ENCODE assay signal across 8 cellular contexts in the genomic region with DNA sequence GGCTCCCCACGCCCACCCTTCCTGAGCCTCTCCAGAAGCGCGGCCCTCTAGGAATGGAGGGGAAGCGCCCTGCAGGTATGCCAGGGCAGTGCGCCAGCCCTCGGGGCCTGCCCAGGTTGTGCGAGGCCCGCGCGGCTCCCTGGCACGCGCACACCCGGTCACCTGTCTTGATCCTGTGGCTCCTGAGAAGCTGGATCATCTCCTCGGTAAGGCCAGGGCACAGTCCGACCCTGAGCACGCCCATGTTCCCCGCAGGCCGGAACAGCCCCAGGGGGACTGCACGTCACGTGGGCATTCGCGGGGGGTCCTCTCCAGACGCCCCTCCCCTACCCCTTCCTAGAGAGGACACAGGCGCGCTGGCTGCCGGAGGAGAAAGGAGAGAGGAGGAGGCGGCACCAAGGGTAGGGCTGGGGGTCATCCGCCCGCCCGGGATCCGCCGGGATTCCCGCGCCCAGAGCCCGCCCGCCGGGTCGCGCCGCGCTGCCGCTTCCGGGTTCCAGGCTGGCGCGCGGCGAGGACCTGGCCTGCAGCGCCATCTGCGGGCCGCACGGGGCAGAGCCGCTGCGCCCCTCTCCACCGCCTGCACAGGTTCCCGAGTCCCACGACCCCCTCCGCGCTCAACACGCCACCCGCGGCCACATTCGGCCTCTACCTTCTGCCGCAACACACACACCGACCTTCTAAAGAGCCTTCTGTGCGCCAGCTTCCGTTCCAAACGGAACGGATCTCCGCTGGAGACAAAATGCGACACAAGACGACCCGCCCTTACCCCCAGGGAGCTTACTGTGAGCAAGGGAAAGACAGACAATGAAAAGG. TPM values are rescaled to one million over a fixed set of nuclear protein-coding genes. Genes with fewer than 3 reads are reported as not detected.
DNase-seq lines count a peak whose midpoint lies in the region; TF ChIP-seq lines count a peak whose summit lies in the region.

A gene (minus strand): TSS at position 491 of the 816 bp plus-strand sequence. CDS start 247 bp downstream, at position 244.

- POLR2A ChIA-PET in SK-N-SH (lab: Yijun Ruan, JAX) = interaction anchor here (1.0 to 1.1 kb wide), 2 partner anchors 22 kb away, joined by 3 read pairs; a partner anchor contains a TSS

- H3K9me3 ChIP-seq in SK-N-SH = no peaks in the 10 kb centered on the region

- H3K9me2 ChIP-seq in SK-N-SH = no peaks in the 10 kb centered on the region

- TF ChIP-seq EP300 in SK-N-SH (IDR thresholded peaks at IDR 0.05; ENCODE audit: borderline replicate concordance in 1 of 2, low read depth in 1 of 2, low read length in 1 of 2) = no peak

- peaks cover 3% of the 10 kb centered on the region for H3F3A ChIP-seq in SK-N-SH (replicated peaks; ENCODE audit: insufficient read depth)

- H3K27ac ChIP-seq in SK-N-SH (ENCODE audit: low read depth in 2 of 2, low read length in 1 of 2) (peak within 1 kb of the TSS; percentile 17 to 48; a peak in 1 of 4 replicates), temporal lobe (ENCODE audit: low read depth, low read length) (peak within 1 kb of the TSS; percentile 8)

- H3K4me2 ChIP-seq in SK-N-SH = peak within 1 kb of the TSS; percentile 78

- peaks cover 9% of the 10 kb centered on the region for H3K27me3 Mint-ChIP-seq in activated naive CD4-positive, alpha-beta T cell treated with anti-CD3 and anti-CD28 coated beads, Interleukin-2, amount 10 ng/mL, durations not matched to agents 7 days and 5 days

- H3K9ac ChIP-seq in SK-N-SH = peak within 1 kb of the TSS; percentile 73

- 4% methylated on average over 25 of the region's 72 CpGs for WGBS in SK-N-SH (ENCODE audit: low lambda C conversion rate)

- peak; percentile 94 for DNase-seq in ELF-1 (ENCODE audit: low read depth, low spot score)
- peak; percentile 60 for DNase-seq in HCEC 1CT
- peak; percentile 56 for DNase-seq in MV-4-11 (lab: John Stamatoyannopoulos, UW)
- DNase-seq in SK-N-SH = peak; percentile 95
- DNase-seq in activated naive CD4-positive, alpha-beta T cell treated with anti-CD3 and anti-CD28 coated beads, Interleukin-2, amount 10 ng/mL, durations not matched to agents 7 days and 5 days = peak; percentile 85
- DNase-seq in glomerular endothelial cell (ENCODE audit: extremely low read depth, low read depth, low spot score) = no peak
- DNase-seq in occipital lobe (lab: John Stamatoyannopoulos, UW) = peak; percentile 58

- peak within 1 kb of the TSS; percentile 96 for H2AFZ ChIP-seq in SK-N-SH (ENCODE audit: low read depth)

- peak; percentile 81 for TF ChIP-seq RAD21 in SK-N-SH (IDR thresholded peaks at IDR 0.05; ENCODE audit: low read length)

- no peaks in the 10 kb centered on the region for H3K9me3 Mint-ChIP-seq in activated naive CD4-positive, alpha-beta T cell treated with anti-CD3 and anti-CD28 coated beads, Interleukin-2, amount 10 ng/mL, durations not matched to agents 7 days and 5 days

- H3K27ac Mint-ChIP-seq in activated naive CD4-positive, alpha-beta T cell treated with anti-CD3 and anti-CD28 coated beads, Interleukin-2, amount 10 ng/mL, durations not matched to agents 7 days and 5 days = peak within 1 kb of the TSS; percentile 91

- peak within 1 kb of the TSS; percentile 73 to 78 for H3K4me3 ChIP-seq in SK-N-SH (ENCODE audit: low read depth in 2 of 2, low read length in 1 of 2)

- TF ChIP-seq CTCF in SK-N-SH (IDR thresholded peaks at IDR 0.05) = peak; percentile 86

- peaks cover 0 to 16% of the 10 kb centered on the region in 2 experiments; a peak in 1 of 4 replicates for H3K4me1 ChIP-seq in SK-N-SH (ENCODE audit: control insufficient read depth in 1 of 2, insufficient read depth in 2 of 2, low read depth in 1 of 2, low read length in 1 of 2)

- no peaks in the 10 kb centered on the region for H4K20me1 ChIP-seq in SK-N-SH (ENCODE audit: insufficient read depth)

- peaks cover 31% of the 10 kb centered on the region for H3K79me2 ChIP-seq in SK-N-SH (ENCODE audit: insufficient read depth)

- peaks cover 37% of the 10 kb centered on the region for H3K4me1 Mint-ChIP-seq in activated naive CD4-positive, alpha-beta T cell treated with anti-CD3 and anti-CD28 coated beads, Interleukin-2, amount 10 ng/mL, durations not matched to agents 7 days and 5 days

- H3K36me3 Mint-ChIP-seq in activated naive CD4-positive, alpha-beta T cell treated with anti-CD3 and anti-CD28 coated beads, Interleukin-2, amount 10 ng/mL, durations not matched to agents 7 days and 5 days = peaks cover 22% of the 10 kb centered on the region

- H3K36me3 ChIP-seq in SK-N-SH (replicated peaks in 1 of 2; ENCODE audit: control insufficient read depth in 1 of 2, insufficient read depth in 2 of 2, low read length in 1 of 2) = no peaks in the 10 kb centered on the region

- H3K4me3 Mint-ChIP-seq in activated naive CD4-positive, alpha-beta T cell treated with anti-CD3 and anti-CD28 coated beads, Interleukin-2, amount 10 ng/mL, durations not matched to agents 7 days and 5 days = peak within 1 kb of the TSS; percentile 90

- CTCF ChIA-PET in SK-N-SH (lab: Yijun Ruan, JAX) = interaction anchor here (0.6 to 4.0 kb wide), 49 partner anchors 9 to 919 kb away, joined by 3 to 32 read pairs (median 4); a partner anchor contains a TSS
- CTCF ChIA-PET in activated naive CD4-positive, alpha-beta T cell treated with anti-CD3 and anti-CD28 coated beads, Interleukin-2, amount 10 ng/mL, durations not matched to agents 7 days and 5 days (lab: Charles Lee) = interaction anchor here (0.6 to 7.2 kb wide), 42 partner anchors 9 to 918 kb away, joined by 3 to 114 read pairs (median 4); a partner anchor contains a TSS

- H3K27me3 ChIP-seq in SK-N-SH (ENCODE audit: insufficient read depth) = no peaks in the 10 kb centered on the region

TF ChIP-seq in SK-N-SH, 30 proteins besides CTCF, POLR2A, EP300 and RAD21 (continues in another document):
- TF ChIP-seq RFX5 (IDR thresholded peaks at IDR 0.05; ENCODE audit: low read length) (no peak), NRF1 (IDR thresholded peaks at IDR 0.05; ENCODE audit: low read depth, low read length) (no peak; the same call in 1 of the 2 replicates), FOXJ3 (CRISPR knock-in tag; IDR thresholded peaks at IDR 0.05) (no peak), SIN3A (IDR thresholded peaks at IDR 0.05; ENCODE audit: borderline replicate concordance, low read depth, low read length) (no peak; the same call in 1 of the 2 replicates), GABPA (IDR thresholded peaks at IDR 0.05; ENCODE audit: low read depth) (peak; percentile 54; the same call in 1 of the 2 replicates), TAF1 (IDR thresholded peaks at IDR 0.05; ENCODE audit: borderline replicate concordance, low read depth, low read length) (no peak), MEF2A (IDR thresholded peaks at IDR 0.05; ENCODE audit: borderline replicate concordance, low read depth) (no peak), ELF1 (IDR thresholded peaks at IDR 0.05) (peak; percentile 97), MXI1 (IDR thresholded peaks at IDR 0.05; ENCODE audit: low read depth, low read length) (peak; percentile 84), EZH2phosphoT487 (IDR thresholded peaks at IDR 0.05; ENCODE audit: borderline replicate concordance, low read depth) (no peak), TEAD4 (IDR thresholded peaks at IDR 0.05; ENCODE audit: borderline replicate concordance, insufficient read depth) (no peak), POLR2AphosphoS5 (IDR thresholded peaks at IDR 0.05; ENCODE audit: low read depth, low read length) (0 out of 2 replicates have a peak, but pooled peaks have one; percentile 34), YY1 (IDR thresholded peaks at IDR 0.05; ENCODE audit: low read depth) (no peak)
- TF ChIP-seq, protein P1, sequence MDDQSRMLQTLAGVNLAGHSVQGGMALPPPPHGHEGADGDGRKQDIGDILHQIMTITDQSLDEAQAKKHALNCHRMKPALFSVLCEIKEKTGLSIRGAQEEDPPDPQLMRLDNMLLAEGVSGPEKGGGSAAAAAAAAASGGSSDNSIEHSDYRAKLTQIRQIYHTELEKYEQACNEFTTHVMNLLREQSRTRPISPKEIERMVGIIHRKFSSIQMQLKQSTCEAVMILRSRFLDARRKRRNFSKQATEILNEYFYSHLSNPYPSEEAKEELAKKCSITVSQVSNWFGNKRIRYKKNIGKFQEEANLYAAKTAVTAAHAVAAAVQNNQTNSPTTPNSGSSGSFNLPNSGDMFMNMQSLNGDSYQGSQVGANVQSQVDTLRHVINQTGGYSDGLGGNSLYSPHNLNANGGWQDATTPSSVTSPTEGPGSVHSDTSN (IDR thresholded peaks at IDR 0.05) = no peak
- TF ChIP-seq, protein P2, sequence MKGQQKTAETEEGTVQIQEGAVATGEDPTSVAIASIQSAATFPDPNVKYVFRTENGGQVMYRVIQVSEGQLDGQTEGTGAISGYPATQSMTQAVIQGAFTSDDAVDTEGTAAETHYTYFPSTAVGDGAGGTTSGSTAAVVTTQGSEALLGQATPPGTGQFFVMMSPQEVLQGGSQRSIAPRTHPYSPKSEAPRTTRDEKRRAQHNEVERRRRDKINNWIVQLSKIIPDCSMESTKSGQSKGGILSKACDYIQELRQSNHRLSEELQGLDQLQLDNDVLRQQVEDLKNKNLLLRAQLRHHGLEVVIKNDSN (IDR thresholded peaks at IDR 0.05; ENCODE audit: borderline replicate concordance, low read depth) = peak; percentile 92
- TF ChIP-seq, protein P3, sequence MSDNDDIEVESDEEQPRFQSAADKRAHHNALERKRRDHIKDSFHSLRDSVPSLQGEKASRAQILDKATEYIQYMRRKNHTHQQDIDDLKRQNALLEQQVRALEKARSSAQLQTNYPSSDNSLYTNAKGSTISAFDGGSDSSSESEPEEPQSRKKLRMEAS (IDR thresholded peaks at IDR 0.05; ENCODE audit: low read depth) = peak; percentile 72; the same call in 1 of the 2 replicates

RNA-seq across cellular contexts. Expression of the gene that starts here (rescaled TPM):
- 11.6 and 13.7 TPM in 2 replicates for polyA plus RNA-seq in SK-N-SH (2012; rRNA removed)
- polyA plus RNA-seq in SK-N-SH (2012; cell fraction: cytosol; rRNA removed) = 7.0 and 9.5 TPM in 2 replicates
- polyA plus RNA-seq in SK-N-SH (2012; cell fraction: nucleus; rRNA removed) = 14.6 and 19.5 TPM in 2 replicates
- total RNA-seq in glomerular endothelial cell (9.5 and 15.9 TPM in 2 replicates), occipital lobe (8.6 TPM), temporal lobe (9.8 TPM)
